ENCODE assay signal across 17 cellular contexts in genomic region chr13:21971662-21972635, GRCh38.
DNase-seq lines count a peak whose midpoint lies in the region; ATAC-seq and TF ChIP-seq lines count a peak whose summit lies in the region.
"Had no signal": no experiment of that assay in that cellular context is flagged by ENCODE, and none has a peak within 500 bp of the region (broad histone marks: within the 10 kb centered on the region; RNA-seq: fewer than 3 reads in every experiment).

No MANE protein-coding gene starts in this region.

- no peak overlapping the region for H3K4me3 Mint-ChIP-seq in neural crest cell
- H3K4me3 Mint-ChIP-seq: activated naive CD8-positive, alpha-beta T cell had no signal

- no peaks in the 10 kb centered on the region for H3K4me1 Mint-ChIP-seq in neural crest cell

- no peak for ATAC-seq in HG02763 (IDR thresholded peaks at IDR 0.05; ENCODE audit: unreplicated experiment)
- ATAC-seq: gastrocnemius medialis had no signal

- no peaks in the 10 kb centered on the region for H3K27me3 Mint-ChIP-seq in neural crest cell (ENCODE audit: low read depth)

- H3K36me3 Mint-ChIP-seq in neural crest cell (ENCODE audit: low read depth), result no peaks in the 10 kb centered on the region
- H3K36me3 Mint-ChIP-seq: activated naive CD8-positive, alpha-beta T cell had no signal

- H3K9me3 ChIP-seq in HEK293 (ENCODE audit: control insufficient read depth, insufficient read depth, low read depth, low read length), result no peaks in the 10 kb centered on the region
- H3K9me3 ChIP-seq: gastrocnemius medialis, ovary had no signal

- no peaks in the 10 kb centered on the region for H3K36me3 ChIP-seq in HEK293 (ENCODE audit: control insufficient read depth in 2 of 2, insufficient read depth in 1 of 2, low read length in 2 of 2)
- H3K36me3 ChIP-seq: gastrocnemius medialis, ovary had no signal

- TF ChIP-seq CTCF in HEK293 (tag by site-specific recombination; IDR thresholded peaks at IDR 0.05) (no peak), fibroblast of villous mesenchyme (IDR thresholded peaks at IDR 0.05; ENCODE audit: insufficient read depth, low read depth, low read length) (no peak), neural crest cell (conservative IDR thresholded peaks at IDR 0.05) (no peak)

- H3K9me3 Mint-ChIP-seq in neural crest cell, result no peaks in the 10 kb centered on the region

- H3K4me3 ChIP-seq in HEK293 (ENCODE audit: low read depth, low read length) (no peak overlapping the region), fibroblast of villous mesenchyme (ENCODE audit: low read depth, low read length) (no peak overlapping the region)
- H3K4me3 ChIP-seq: gastrocnemius medialis, ovary had no signal

- H3K27ac Mint-ChIP-seq in neural crest cell (ENCODE audit: unreplicated experiment), result peak overlapping the region; percentile 35
- H3K27ac Mint-ChIP-seq: activated naive CD8-positive, alpha-beta T cell had no signal

- CTCF ChIA-PET in HEK293 (lab: Yijun Ruan, JAX), result no interaction called here

- DNase-seq in Ammon's horn (ENCODE audit: low spot score) (peak; percentile 22), fibroblast of villous mesenchyme (ENCODE audit: low read depth) (peak; percentile 78), neural crest cell (ENCODE audit: low read depth, low spot score) (no peak), SHP77 treated with DMSO at 0.1 percent for 48 hours (lab: John Stamatoyannopoulos, UW) (no peak), DMS79 (lab: John Stamatoyannopoulos, UW) (no peak), RPMI8226 (no peak)
- DNase-seq: activated T-cell treated with anti-CD3 and anti-CD28 coated beads, Interleukin-2, amount 50 U/mL, for 48 hours; AML-193; cortex of kidney; gastrocnemius medialis; NCI-H1694; NCI-H345; ovary; stimulated activated CD4-positive, alpha-beta T cell treated with anti-CD3 and anti-CD28 coated beads, Interleukin-4, amount 100 ng/mL, for 1 hour had no signal

- H3K4me1 ChIP-seq in HEK293 (ENCODE audit: control insufficient read depth, insufficient read depth, low read length), result no peaks in the 10 kb centered on the region
- H3K4me1 ChIP-seq: gastrocnemius medialis had no signal

- POLR2A ChIA-PET in HEK293 (lab: Yijun Ruan, JAX), result no interaction called here

- no peak overlapping the region for H3K27ac ChIP-seq in HEK293 (ENCODE audit: extremely low read depth, low read depth, low read length)
- H3K27ac ChIP-seq: gastrocnemius medialis, ovary had no signal

TF ChIP-seq in HEK293, 187 proteins besides CTCF, POLR2A, EP300 and RAD21:
- peak; percentile 74 for TF ChIP-seq ZFHX2 (tag by site-specific recombination; conservative IDR thresholded peaks at IDR 0.05)
- no peak for TF ChIP-seq ZNF266 (tag by site-specific recombination; IDR thresholded peaks at IDR 0.05; ENCODE audit: low read depth)
- TF ChIP-seq ZNF704 (tag by site-specific recombination; IDR thresholded peaks at IDR 0.05), result no peak
- TF ChIP-seq EGR2 (tag by site-specific recombination; IDR thresholded peaks at IDR 0.05; ENCODE audit: low read depth), result peak; percentile 51; the same call in 1 of the 2 replicates
- no peak for TF ChIP-seq ZBTB44 (tag by site-specific recombination; IDR thresholded peaks at IDR 0.05)

Comparison
In these comparisons a context has a peak if more than half of its experiments do, and no peak if none do; other contexts are left out.
1. DNase-seq: peak in Ammon's horn (single experiment) and fibroblast of villous mesenchyme (single experiment); none in neural crest cell (single experiment), SHP77 treated with DMSO at 0.1 percent for 48 hours (single experiment), DMS79 (single experiment) and RPMI8226 (single experiment).